ENCODE assay signal across 1 cellular context in genomic region chr9:122226142-122226757, GRCh38.
TF ChIP-seq lines count a peak whose summit lies in the region.

No MANE protein-coding gene starts in this region.

TF ChIP-seq in WTC11, 78 proteins besides CTCF, POLR2A, EP300 and RAD21 (continued from another document):
- TF ChIP-seq ZNF396 (CRISPR knock-in tag; IDR thresholded peaks at IDR 0.05; ENCODE audit: borderline replicate concordance) (no peak), PREB (CRISPR knock-in tag; IDR thresholded peaks at IDR 0.05; ENCODE audit: borderline replicate concordance) (no peak), FOXK1 (CRISPR knock-in tag; IDR thresholded peaks at IDR 0.05) (peak; percentile 79), ZNF219 (CRISPR knock-in tag; IDR thresholded peaks at IDR 0.05; ENCODE audit: borderline replicate concordance) (0 out of 2 replicates have a peak, but pooled peaks have one; percentile 54), FOXP1 (CRISPR knock-in tag; IDR thresholded peaks at IDR 0.05; ENCODE audit: borderline replicate concordance) (peak; percentile 85; the same call in 1 of the 2 replicates), ZBTB43 (CRISPR knock-in tag; IDR thresholded peaks at IDR 0.05) (peak; percentile 59; the same call in 1 of the 2 replicates), MLX (CRISPR knock-in tag; IDR thresholded peaks at IDR 0.05) (no peak), NFYB (CRISPR knock-in tag; conservative IDR thresholded peaks at IDR 0.05; ENCODE audit: low read depth) (0 out of 2 replicates have a peak, but pooled peaks have one; percentile 10)
- TF ChIP-seq, protein P1, sequence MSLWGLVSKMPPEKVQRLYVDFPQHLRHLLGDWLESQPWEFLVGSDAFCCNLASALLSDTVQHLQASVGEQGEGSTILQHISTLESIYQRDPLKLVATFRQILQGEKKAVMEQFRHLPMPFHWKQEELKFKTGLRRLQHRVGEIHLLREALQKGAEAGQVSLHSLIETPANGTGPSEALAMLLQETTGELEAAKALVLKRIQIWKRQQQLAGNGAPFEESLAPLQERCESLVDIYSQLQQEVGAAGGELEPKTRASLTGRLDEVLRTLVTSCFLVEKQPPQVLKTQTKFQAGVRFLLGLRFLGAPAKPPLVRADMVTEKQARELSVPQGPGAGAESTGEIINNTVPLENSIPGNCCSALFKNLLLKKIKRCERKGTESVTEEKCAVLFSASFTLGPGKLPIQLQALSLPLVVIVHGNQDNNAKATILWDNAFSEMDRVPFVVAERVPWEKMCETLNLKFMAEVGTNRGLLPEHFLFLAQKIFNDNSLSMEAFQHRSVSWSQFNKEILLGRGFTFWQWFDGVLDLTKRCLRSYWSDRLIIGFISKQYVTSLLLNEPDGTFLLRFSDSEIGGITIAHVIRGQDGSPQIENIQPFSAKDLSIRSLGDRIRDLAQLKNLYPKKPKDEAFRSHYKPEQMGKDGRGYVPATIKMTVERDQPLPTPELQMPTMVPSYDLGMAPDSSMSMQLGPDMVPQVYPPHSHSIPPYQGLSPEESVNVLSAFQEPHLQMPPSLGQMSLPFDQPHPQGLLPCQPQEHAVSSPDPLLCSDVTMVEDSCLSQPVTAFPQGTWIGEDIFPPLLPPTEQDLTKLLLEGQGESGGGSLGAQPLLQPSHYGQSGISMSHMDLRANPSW (CRISPR knock-in tag; conservative IDR thresholded peaks at IDR 0.05; ENCODE audit: low read depth): no peak
